In the genomic region with DNA sequence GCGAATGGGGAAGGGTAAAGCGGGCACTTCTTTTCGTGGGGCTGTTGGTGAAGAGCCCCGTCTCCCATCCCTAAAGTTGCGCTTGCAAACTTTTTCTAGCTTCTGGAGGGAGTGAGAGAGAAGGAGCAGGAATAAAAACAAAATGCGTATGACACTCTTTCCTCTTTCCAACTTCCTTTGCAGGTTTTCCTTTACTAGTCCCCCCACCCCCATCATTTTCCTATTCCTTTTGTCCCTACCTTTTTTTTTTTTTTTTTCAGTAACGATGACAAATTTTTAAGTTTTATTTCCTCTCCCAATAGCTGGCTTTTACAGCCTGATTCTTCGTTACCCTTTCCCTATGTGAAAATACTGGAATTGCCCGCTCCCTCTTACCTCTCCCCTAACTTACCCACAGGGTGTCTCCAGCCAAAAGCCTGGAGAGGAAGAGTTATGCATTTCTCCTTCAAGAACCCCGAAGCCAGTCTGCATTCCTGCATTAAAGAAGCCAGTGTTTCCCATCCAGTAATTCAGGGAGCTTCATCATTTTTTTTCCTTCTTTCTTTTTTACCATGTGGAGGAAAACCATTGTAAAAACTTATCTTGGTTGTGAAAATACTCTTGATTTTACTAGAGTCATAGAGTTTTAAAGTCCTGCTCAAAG, we compare ENCODE assay signal across 8 cellular contexts. TPM values are rescaled to one million over a fixed set of nuclear protein-coding genes. Genes with fewer than 3 reads are reported as not detected.
DNase-seq lines count a peak whose midpoint lies in the region; ATAC-seq and TF ChIP-seq lines count a peak whose summit lies in the region.

No MANE protein-coding gene starts in this region.

- POLR2A ChIA-PET in AG04450 (lab: Yijun Ruan, JAX) = interaction anchor here (0.5 to 1.7 kb wide), 7 partner anchors 10 to 296 kb away, joined by 3 to 18 read pairs (median 3); no protein-coding TSS in a partner anchor

- H3K36me3 ChIP-seq in effector memory CD4-positive, alpha-beta T cell (ENCODE audit: control insufficient read depth, insufficient read depth, low read length) = no peaks in the 10 kb centered on the region
- H3K36me3 ChIP-seq in muscle layer of duodenum (ENCODE audit: control insufficient read depth in 1 of 2, insufficient read depth in 2 of 2, low read length in 2 of 2) = peaks cover 0 to 4% of the 10 kb centered on the region in 2 donors

- H3K4me3 ChIP-seq in AG04450 (ENCODE audit: low read depth, low read length) (peak overlapping the region; percentile 83), muscle layer of duodenum (ENCODE audit: low read depth in 1 of 2, low read length in 2 of 2) (peak overlapping the region; percentile 77 to 81)
- H3K4me3 ChIP-seq in effector memory CD4-positive, alpha-beta T cell (ENCODE audit: insufficient read depth, low read depth, low read length, poor library complexity, severe bottlenecking) = peak overlapping the region; percentile 62

- H3K27ac ChIP-seq in AG04450 (ENCODE audit: low read depth, low read length) (peak overlapping the region; percentile 93), muscle layer of duodenum (ENCODE audit: low read length) (peak overlapping the region; percentile 75)
- no peak overlapping the region for H3K27ac ChIP-seq in effector memory CD4-positive, alpha-beta T cell (ENCODE audit: insufficient read depth, low read length, poor library complexity, severe bottlenecking)

- CTCF ChIA-PET in AG04450 (lab: Charles Lee) = interaction anchor here (0.6 to 1.4 kb wide), 6 partner anchors 20 to 405 kb away, joined by 3 to 11 read pairs (median 4); no protein-coding TSS in a partner anchor

- DNase-seq in AG04450 (ENCODE audit: low read depth, low spot score) (no peak), NCI-H69 (lab: John Stamatoyannopoulos, UW) (peak; percentile 54), GM10266 (ENCODE audit: extremely low spot score) (no peak), pons (ENCODE audit: low spot score) (no peak)
- DNase-seq in effector memory CD4-positive, alpha-beta T cell = no peak
- no peak for DNase-seq in stimulated activated CD4-positive, alpha-beta T cell treated with anti-CD3 and anti-CD28 coated beads, Interleukin-4, amount 100 ng/mL, for 24 hours

- no peaks in the 10 kb centered on the region for H3K9me3 ChIP-seq in AG04450 (ENCODE audit: control insufficient read depth, insufficient read depth, low read length)
- H3K9me3 ChIP-seq in effector memory CD4-positive, alpha-beta T cell (ENCODE audit: control insufficient read depth, low read length) = no peaks in the 10 kb centered on the region
- H3K9me3 ChIP-seq in muscle layer of duodenum (ENCODE audit: control insufficient read depth in 1 of 2, low read length in 2 of 2) = no peaks in the 10 kb centered on the region

- no peak for ATAC-seq in HG03175 (IDR thresholded peaks at IDR 0.05; ENCODE audit: unreplicated experiment)

- peaks cover 7% of the 10 kb centered on the region for H3K4me1 ChIP-seq in effector memory CD4-positive, alpha-beta T cell (ENCODE audit: control insufficient read depth, insufficient read depth, low read length, poor library complexity, severe bottlenecking)
- peaks cover 0 to 5% of the 10 kb centered on the region in 2 donors for H3K4me1 ChIP-seq in muscle layer of duodenum (ENCODE audit: control insufficient read depth in 1 of 2, insufficient read depth in 2 of 2, low read length in 2 of 2)

- no peak for TF ChIP-seq CTCF in AG04450 (IDR thresholded peaks at IDR 0.05; ENCODE audit: low read depth, low read length)
- TF ChIP-seq CTCF in GM10266 (IDR thresholded peaks at IDR 0.05; ENCODE audit: control insufficient read depth, insufficient read depth, low read depth, missing control alignments) = no peak

- H3K27me3 ChIP-seq in AG04450 (ENCODE audit: control insufficient read depth, insufficient read depth, low read length) (no peaks in the 10 kb centered on the region), muscle layer of duodenum (ENCODE audit: low read depth, low read length) (no peaks in the 10 kb centered on the region)
- H3K27me3 ChIP-seq in effector memory CD4-positive, alpha-beta T cell (replicated peaks; ENCODE audit: control insufficient read depth, insufficient read depth, low read length, poor library complexity, severe bottlenecking) = peaks cover 25% of the 10 kb centered on the region

RNA-seq across cellular contexts. Expression of a gene that starts 0.6 kb away (rescaled TPM):
- 43.8 and 47.9 TPM in 2 replicates for polyA plus RNA-seq in AG04450 (2011; rRNA removed)
- 48.5 and 58.3 TPM in 2 replicates for polyA minus RNA-seq in AG04450 (2011; rRNA and poly(A)+ RNA removed)
